ENCODE assay signal across 8 cellular contexts in genomic region chr3:48847053-48847585, GRCh38. TPM values are rescaled to one million over a fixed set of nuclear protein-coding genes. Genes with fewer than 3 reads are reported as not detected.
DNase-seq lines count a peak whose midpoint lies in the region; ATAC-seq and TF ChIP-seq lines count a peak whose summit lies in the region.

No MANE protein-coding gene starts in this region.

- DNase-seq in NCI-H2081 (lab: John Stamatoyannopoulos, UW) (peak; percentile 38 to 63), NCI-H2081 treated with DMSO at 0.1 percent for 48 hours (lab: John Stamatoyannopoulos, UW) (no peak), NCI-H2227 treated with DMSO at 0.1 percent for 48 hours (lab: John Stamatoyannopoulos, UW) (peak; percentile 9), colonic mucosa (peak; percentile 91), kidney tubule cell (ENCODE audit: low spot score) (peak; percentile 83)
- DNase-seq in activated CD4-positive, alpha-beta T cell treated with anti-CD3 and anti-CD28 coated beads, Interleukin-2, amount 10 ng/mL, durations not matched to agents 24 days and 14 days: peak; percentile 83
- DNase-seq in stimulated activated CD4-positive, alpha-beta T cell treated with anti-CD3 and anti-CD28 coated beads, Interleukin-15, amount 100 ng/mL, for 48 hours (ENCODE audit: low read depth in 2 of 2): peak; percentile 17 to 35

- no peak for TF ChIP-seq CTCF in colonic mucosa (IDR thresholded peaks at IDR 0.05)

- no peaks in the 10 kb centered on the region for H3K27me3 Mint-ChIP-seq in activated CD4-positive, alpha-beta T cell treated with anti-CD3 and anti-CD28 coated beads, Interleukin-2, amount 10 ng/mL, durations not matched to agents 24 days and 14 days

- peaks cover 6% of the 10 kb centered on the region for H3K4me1 ChIP-seq in colonic mucosa

- peak overlapping the region; percentile 74 for H3K4me3 ChIP-seq in colonic mucosa

- intact Hi-C loops in activated CD4-positive, alpha-beta T cell treated with anti-CD3 and anti-CD28 coated beads, Interleukin-2, amount 10 ng/mL, durations not matched to agents 24 days and 14 days (cut with micrococcal nuclease): loop anchor here (1.0 to 5.0 kb wide), 3 partner anchors 50 to 246 kb away; partner anchors contain the start of genes ARIH2 and SLC25A20
- intact Hi-C loops in colonic mucosa (cut with DNase I): no loop called here

- no peaks in the 10 kb centered on the region for H3K36me3 ChIP-seq in colonic mucosa

- peaks cover 19% of the 10 kb centered on the region for H3K4me1 Mint-ChIP-seq in activated CD4-positive, alpha-beta T cell treated with anti-CD3 and anti-CD28 coated beads, Interleukin-2, amount 10 ng/mL, durations not matched to agents 24 days and 14 days

- peak overlapping the region; percentile 85 for H3K4me3 Mint-ChIP-seq in activated CD4-positive, alpha-beta T cell treated with anti-CD3 and anti-CD28 coated beads, Interleukin-2, amount 10 ng/mL, durations not matched to agents 24 days and 14 days

- H3K9me3 ChIP-seq in colonic mucosa: no peaks in the 10 kb centered on the region

- ATAC-seq in HG03060 (IDR thresholded peaks at IDR 0.05; ENCODE audit: low read depth, unreplicated experiment): peak; percentile 24

- peak overlapping the region; percentile 64 to 93 for H3K9ac ChIP-seq in colonic mucosa (ENCODE audit: low read depth in 2 of 2, low read length in 2 of 2)

- no peaks in the 10 kb centered on the region for H3K27me3 ChIP-seq in colonic mucosa

- H3K27ac Mint-ChIP-seq in activated CD4-positive, alpha-beta T cell treated with anti-CD3 and anti-CD28 coated beads, Interleukin-2, amount 10 ng/mL, durations not matched to agents 24 days and 14 days: peak overlapping the region; percentile 83

- H3K27ac ChIP-seq in colonic mucosa: peak overlapping the region; percentile 86

- H3K9me3 Mint-ChIP-seq in activated CD4-positive, alpha-beta T cell treated with anti-CD3 and anti-CD28 coated beads, Interleukin-2, amount 10 ng/mL, durations not matched to agents 24 days and 14 days: no peaks in the 10 kb centered on the region

- H3K36me3 Mint-ChIP-seq in activated CD4-positive, alpha-beta T cell treated with anti-CD3 and anti-CD28 coated beads, Interleukin-2, amount 10 ng/mL, durations not matched to agents 24 days and 14 days (ENCODE audit: low read depth): peaks cover 9% of the 10 kb centered on the region

RNA-seq across cellular contexts. Expression of gene PRKAR2A, which starts 0.6 kb away (rescaled TPM):
- 31.9 and 39.4 TPM in 2 replicates for total RNA-seq in activated CD4-positive, alpha-beta T cell treated with anti-CD3 and anti-CD28 coated beads, Interleukin-2, amount 10 ng/mL, durations not matched to agents 24 days and 14 days
- 100 to 1,000 TPM in 1 of 2 donors, 10 to 100 TPM in 1; 66.8 to 117 TPM for total RNA-seq in colonic mucosa

RNA-seq across cellular contexts. Expression of gene SLC25A20, which starts 51.6 kb away (rescaled TPM):
- total RNA-seq in activated CD4-positive, alpha-beta T cell treated with anti-CD3 and anti-CD28 coated beads, Interleukin-2, amount 10 ng/mL, durations not matched to agents 24 days and 14 days: 13.8 and 15.6 TPM in 2 replicates
- 10 to 100 TPM; 28.6 to 31.5 TPM for total RNA-seq in colonic mucosa
